Comparison of ENCODE assay signal across 22 cellular contexts in genomic region chr9:120257483-120257882, GRCh38.
DNase-seq lines count a peak whose midpoint lies in the region; ATAC-seq, FAIRE-seq and TF ChIP-seq lines count a peak whose summit lies in the region.
"Had no signal": no experiment of that assay in that cellular context is flagged by ENCODE, and none has a peak within 500 bp of the region (broad histone marks: within the 10 kb centered on the region; RNA-seq: fewer than 3 reads in every experiment).

No MANE protein-coding gene starts in this region.

- no peak overlapping the region for H3K4me2 ChIP-seq in GM12878 (ENCODE audit: control insufficient read depth, insufficient read depth)
- no peak overlapping the region for H3K4me2 ChIP-seq in PC-9

- peak; percentile 42; the same call in 2 of the 3 replicates for ATAC-seq in GM12878
- ATAC-seq: activated CD4-positive, alpha-beta T cell treated with anti-CD3 and anti-CD28 coated beads for 36 hours; gastrocnemius medialis; right lobe of liver had no signal

- TF ChIP-seq POLR2A in GM12878 (IDR thresholded peaks at IDR 0.05; ENCODE audit: low read depth, low read length), result no peak

- H3F3A ChIP-seq in PC-9 (ENCODE audit: insufficient read depth, low read depth), result no peaks in the 10 kb centered on the region

- TF ChIP-seq CTCF in GM12878 (IDR thresholded peaks at IDR 0.05 in 2 of 3, conservative IDR thresholded peaks at IDR 0.05 in 1 of 3; ENCODE audit: control insufficient read depth in 2 of 3, extremely low read depth in 1 of 3, insufficient read depth in 1 of 3, low read depth in 3 of 3, low read length in 3 of 3), result no peak
- no peak for TF ChIP-seq CTCF in GM13976 (IDR thresholded peaks at IDR 0.05; ENCODE audit: borderline replicate concordance, control extremely low read depth, extremely low read depth, insufficient read depth, missing control alignments)
- no peak for TF ChIP-seq CTCF in PC-9 (conservative IDR thresholded peaks at IDR 0.05)

- H3K9me3 ChIP-seq in GM12878 (replicated peaks; ENCODE audit: control insufficient read depth, insufficient read depth, low read length), result no peaks in the 10 kb centered on the region
- H3K9me3 ChIP-seq in PC-9 (ENCODE audit: insufficient read depth, low read depth), result no peaks in the 10 kb centered on the region
- H3K9me3 ChIP-seq: gastrocnemius medialis, HAP-1, right lobe of liver had no signal

- CTCF ChIA-PET in GM12878 (lab: Yijun Ruan, JAX), result no interaction called here
- CTCF ChIA-PET in PC-9 (lab: Charles Lee), result no interaction called here

- H2AFZ ChIP-seq in GM12878 (ENCODE audit: control insufficient read depth, low read depth, low read length) (no peak overlapping the region), PC-9 (no peak overlapping the region)

- no peaks in the 10 kb centered on the region for H4K20me1 ChIP-seq in GM12878 (ENCODE audit: control insufficient read depth, insufficient read depth)
- H4K20me1 ChIP-seq in PC-9 (ENCODE audit: insufficient read depth), result no peaks in the 10 kb centered on the region

- H3K27me3 ChIP-seq in GM12878 (replicated peaks in 1 of 2; ENCODE audit: control insufficient read depth in 2 of 2, insufficient read depth in 2 of 2, low read length in 1 of 2) (no peaks in the 10 kb centered on the region; a peak in 2 of 4 replicates), PC-9 (ENCODE audit: insufficient read depth, low read depth) (peaks cover 9% of the 10 kb centered on the region; the same call in 1 of the 2 replicates)
- H3K27me3 ChIP-seq: gastrocnemius medialis, right lobe of liver had no signal

- H3K9ac ChIP-seq in GM12878 (ENCODE audit: control insufficient read depth, insufficient read depth, low read length), result no peak overlapping the region

- DNase-seq in NCI-H82 (lab: John Stamatoyannopoulos, UW) (peak; percentile 14), NCI-H82 treated with DMSO at 0.1 percent for 48 hours (lab: John Stamatoyannopoulos, UW; ENCODE audit: unreplicated experiment) (no peak), NCI-H2081 treated with DMSO at 0.1 percent for 48 hours (lab: John Stamatoyannopoulos, UW) (peak; percentile 70), GM12878 (ENCODE audit: low read depth, low spot score) (no peak), GM13976 (ENCODE audit: low spot score) (no peak), PC-9 (no peak), HUDEP-2 (lab: John Stamatoyannopoulos, UW; ENCODE audit: unreplicated experiment in 76 of 76) (no peak)
- DNase-seq in stimulated activated CD4-positive, alpha-beta T cell treated with anti-CD3 and anti-CD28 coated beads, Interleukin-15, amount 100 ng/mL, for 24 hours, result no peak
- DNase-seq: activated CD4-positive, alpha-beta T cell treated with anti-CD3 and anti-CD28 coated beads for 36 hours; activated naive CD4-positive, alpha-beta T cell treated with anti-CD3 and anti-CD28 coated beads, Interleukin-2, amount 50 U/mL, for 16 hours; anterior cingulate cortex; C1 segment of cervical spinal cord; erythroblast; gastrocnemius medialis; NCI-H187; NCI-H510A treated with DMSO at 0.1 percent for 48 hours; right lobe of liver; SHP77 treated with DMSO at 0.1 percent for 48 hours; substantia nigra had no signal

- SMC1A ChIA-PET in GM12878 (lab: Charles Lee; ENCODE audit: uncharacterized antibody, unreplicated experiment), result interaction anchor here (1.1 kb wide), 1 partner anchor 9 kb away, joined by 3 read pairs; no protein-coding TSS in a partner anchor

- H3K79me2 ChIP-seq in GM12878 (ENCODE audit: control insufficient read depth, insufficient read depth, low read length) (no peaks in the 10 kb centered on the region), PC-9 (ENCODE audit: low read depth) (no peaks in the 10 kb centered on the region)

- in situ Hi-C loops in GM12878 (cut with MboI) (no loop called here), GM13976 (cut with MboI; ENCODE audit: low sequenced_read_pairs, unreplicated experiment) (no loop called here)

- no peak overlapping the region for H3K4me3 ChIP-seq in GM12878
- no peak overlapping the region for H3K4me3 ChIP-seq in PC-9
- H3K4me3 ChIP-seq: gastrocnemius medialis, HAP-1, right lobe of liver had no signal

- no TSS peak for BruUV-seq in GM12878 (replicated peaks; lab: Mats Ljungman, UMichigan)
- no TSS peak for BruUV-seq in PC-9 (replicated peaks; lab: Mats Ljungman, UMichigan)

- H3K27ac ChIP-seq in GM12878 (ENCODE audit: control insufficient read depth, insufficient read depth), result no peak overlapping the region
- no peak overlapping the region for H3K27ac ChIP-seq in PC-9
- H3K27ac ChIP-seq: gastrocnemius medialis, right lobe of liver had no signal

- H3K4me1 ChIP-seq in GM12878 (ENCODE audit: control insufficient read depth, insufficient read depth, low read length) (no peaks in the 10 kb centered on the region), PC-9 (replicated peaks; ENCODE audit: insufficient read depth) (no peaks in the 10 kb centered on the region)
- H3K4me1 ChIP-seq: gastrocnemius medialis, HAP-1, right lobe of liver had no signal

- TF ChIP-seq EP300 in GM12878 (IDR thresholded peaks at IDR 0.05; ENCODE audit: borderline replicate concordance in 1 of 2, control insufficient read depth in 1 of 2, low read depth in 2 of 2, low read length in 2 of 2), result no peak

- FAIRE-seq in GM12878 (lab: Jason Lieb, UNC), result no peak
- FAIRE-seq: A204.1, G401.6 had no signal

- H3K9me2 ChIP-seq in PC-9 (ENCODE audit: insufficient read depth), result no peaks in the 10 kb centered on the region

- WGBS in GM12878 (ENCODE audit: insufficient coverage, insufficient replicate concordance, low lambda C conversion rate, missing lambda C conversion rate), result 4% methylated on average over 6 of the region's 6 CpGs

- RAD21 ChIA-PET in GM12878 (lab: Charles Lee; ENCODE audit: unreplicated experiment), result no interaction called here

- H3K36me3 ChIP-seq in GM12878 (ENCODE audit: control insufficient read depth in 2 of 2, insufficient read depth in 2 of 2, low read length in 1 of 2) (no peaks in the 10 kb centered on the region), PC-9 (ENCODE audit: low read depth) (no peaks in the 10 kb centered on the region)
- H3K36me3 ChIP-seq: gastrocnemius medialis, HAP-1, right lobe of liver had no signal

- TF ChIP-seq RAD21 in GM12878 (IDR thresholded peaks at IDR 0.05; ENCODE audit: insufficient read depth, low read depth, low read length), result no peak

- POLR2A ChIA-PET in GM12878 (lab: Charles Lee), result no interaction called here
- POLR2A ChIA-PET in PC-9 (lab: Charles Lee; ENCODE audit: unreplicated experiment), result no interaction called here

- intact Hi-C loops in GM12878 (cut with micrococcal nuclease; ENCODE audit: unreplicated experiment), result no loop called here
- intact Hi-C loops in PC-9 (cut with micrococcal nuclease; ENCODE audit: unreplicated experiment), result no loop called here

TF ChIP-seq in GM12878, 131 proteins besides CTCF, POLR2A, EP300 and RAD21:
- TF ChIP-seq LARP7 (IDR thresholded peaks at IDR 0.05) (no peak), YY1 (IDR thresholded peaks at IDR 0.05; ENCODE audit: low read depth, low read length) (no peak), NR2F1 (conservative IDR thresholded peaks at IDR 0.05) (no peak), SREBF2 (IDR thresholded peaks at IDR 0.05; ENCODE audit: low read length) (no peak), ZNF207 (IDR thresholded peaks at IDR 0.05; ENCODE audit: borderline replicate concordance) (no peak), POLR2AphosphoS5 (IDR thresholded peaks at IDR 0.05; ENCODE audit: low read length) (no peak), NRF1 (conservative IDR thresholded peaks at IDR 0.05; ENCODE audit: low read depth, low read length) (no peak)
- TF ChIP-seq, protein P1, sequence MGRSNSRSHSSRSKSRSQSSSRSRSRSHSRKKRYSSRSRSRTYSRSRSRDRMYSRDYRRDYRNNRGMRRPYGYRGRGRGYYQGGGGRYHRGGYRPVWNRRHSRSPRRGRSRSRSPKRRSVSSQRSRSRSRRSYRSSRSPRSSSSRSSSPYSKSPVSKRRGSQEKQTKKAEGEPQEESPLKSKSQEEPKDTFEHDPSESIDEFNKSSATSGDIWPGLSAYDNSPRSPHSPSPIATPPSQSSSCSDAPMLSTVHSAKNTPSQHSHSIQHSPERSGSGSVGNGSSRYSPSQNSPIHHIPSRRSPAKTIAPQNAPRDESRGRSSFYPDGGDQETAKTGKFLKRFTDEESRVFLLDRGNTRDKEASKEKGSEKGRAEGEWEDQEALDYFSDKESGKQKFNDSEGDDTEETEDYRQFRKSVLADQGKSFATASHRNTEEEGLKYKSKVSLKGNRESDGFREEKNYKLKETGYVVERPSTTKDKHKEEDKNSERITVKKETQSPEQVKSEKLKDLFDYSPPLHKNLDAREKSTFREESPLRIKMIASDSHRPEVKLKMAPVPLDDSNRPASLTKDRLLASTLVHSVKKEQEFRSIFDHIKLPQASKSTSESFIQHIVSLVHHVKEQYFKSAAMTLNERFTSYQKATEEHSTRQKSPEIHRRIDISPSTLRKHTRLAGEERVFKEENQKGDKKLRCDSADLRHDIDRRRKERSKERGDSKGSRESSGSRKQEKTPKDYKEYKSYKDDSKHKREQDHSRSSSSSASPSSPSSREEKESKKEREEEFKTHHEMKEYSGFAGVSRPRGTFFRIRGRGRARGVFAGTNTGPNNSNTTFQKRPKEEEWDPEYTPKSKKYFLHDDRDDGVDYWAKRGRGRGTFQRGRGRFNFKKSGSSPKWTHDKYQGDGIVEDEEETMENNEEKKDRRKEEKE (IDR thresholded peaks at IDR 0.05), result no peak

Comparison
In these comparisons a context has a peak if more than half of its experiments do, and no peak if none do; other contexts are left out.
1. DNase-seq: peak in NCI-H82 (single experiment) and NCI-H2081 treated with DMSO at 0.1 percent for 48 hours (single experiment); none in NCI-H82 treated with DMSO at 0.1 percent for 48 hours (single experiment), GM12878 (single experiment), stimulated activated CD4-positive, alpha-beta T cell treated with anti-CD3 and anti-CD28 coated beads, Interleukin-15, amount 100 ng/mL, for 24 hours (single experiment), GM13976 (single experiment), PC-9 (0 of 2) and HUDEP-2 (0 of 76).